ENCODE assay signal across 20 cellular contexts in the genomic region with DNA sequence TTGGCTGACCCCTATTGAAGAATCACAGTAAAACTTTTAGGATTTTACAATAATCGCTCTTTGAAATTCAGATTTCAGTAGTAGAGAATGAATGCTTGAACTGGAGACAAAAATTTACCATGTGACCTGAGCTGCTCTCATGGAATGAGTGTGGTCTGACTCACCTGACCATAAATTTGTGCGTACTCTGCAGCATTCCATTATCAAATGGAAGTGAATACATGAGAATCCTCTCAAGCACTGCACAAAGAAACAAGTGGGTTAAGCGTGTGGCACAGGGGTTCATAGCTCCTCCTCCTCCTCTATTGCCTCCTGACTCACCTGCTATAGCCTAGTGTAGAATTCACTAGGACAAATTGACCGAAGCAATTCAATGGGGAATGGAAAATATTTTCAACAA.
DNase-seq lines count a peak whose midpoint lies in the region; ATAC-seq lines count a peak whose summit lies in the region.
"Had no signal": no experiment of that assay in that cellular context is flagged by ENCODE, and none has a peak within 500 bp of the region (broad histone marks: within the 10 kb centered on the region; RNA-seq: fewer than 3 reads in every experiment).

No MANE protein-coding gene starts in this region.

- DNase-seq in ELR (ENCODE audit: low read depth) (peak; percentile 67), M059J (ENCODE audit: low read depth) (peak; percentile 93), astrocyte of the hippocampus (ENCODE audit: low read depth, low spot score) (peak; percentile 45), kidney glomerular epithelial cell (lab: John Stamatoyannopoulos, UW) (peak; percentile 37), HuH-7 (ENCODE audit: low spot score) (no peak), NOMO-1 (lab: John Stamatoyannopoulos, UW; ENCODE audit: unreplicated experiment in 2 of 2) (no peak), amygdala (lab: John Stamatoyannopoulos, UW) (no peak)
- DNase-seq: activated CD4-positive, alpha-beta T cell treated with anti-CD3 and anti-CD28 coated beads for 36 hours; cortex of kidney; DMS79 treated with DMSO at 0.1 percent for 48 hours; H7; KBM-7; NCI-H1930; NCI-H446 treated with DMSO at 0.1 percent for 48 hours; NK-92 treated with Interleukin-12 subunit alpha and Interleukin-12 subunit beta, amount 100 ng/mL, for 24 hours; spleen; stimulated activated CD4-positive, alpha-beta T cell treated with anti-CD3 and anti-CD28 coated beads, Interleukin-4, amount 100 ng/mL, for 24 hours; stimulated activated naive CD8-positive, alpha-beta T cell treated with anti-CD3 and anti-CD28 coated beads, Interleukin-15, amount 100 ng/mL, for 72 hours had no signal

- no peak for ATAC-seq in HG03457 (IDR thresholded peaks at IDR 0.05; ENCODE audit: unreplicated experiment)
- ATAC-seq: activated CD4-positive, alpha-beta T cell treated with anti-CD3 and anti-CD28 coated beads for 36 hours; activated naive CD4-positive, alpha-beta T cell treated with anti-CD3 and anti-CD28 coated beads, Interleukin-2, amount 50 U/mL, for 72 hours; stimulated activated naive CD8-positive, alpha-beta T cell treated with anti-CD3 and anti-CD28 coated beads, Interleukin-15, amount 100 ng/mL, for 72 hours had no signal

Comparison
In these comparisons a context has a peak if more than half of its experiments do, and no peak if none do; other contexts are left out.
1. DNase-seq: peak in ELR (single experiment), M059J (single experiment), astrocyte of the hippocampus (single experiment) and kidney glomerular epithelial cell (single experiment); none in HuH-7 (single experiment), NOMO-1 (0 of 2) and amygdala (0 of 56).